In genomic region chr5:56471707-56472106, GRCh38 we compare ENCODE assay signal across 35 cellular contexts.
"Had no signal": no experiment of that assay in that cellular context is flagged by ENCODE, and none has a peak within 500 bp of the region (broad histone marks: within the 10 kb centered on the region; RNA-seq: fewer than 3 reads in every experiment).

No MANE protein-coding gene starts in this region.

- H3K27me3 Mint-ChIP-seq: activated B cell treated with CpG ODN at 0.5 μM for 24 hours; activated CD8-positive, alpha-beta T cell treated with anti-CD3 and anti-CD28 coated beads for 36 hours; activated naive CD4-positive, alpha-beta T cell treated with anti-CD3 and anti-CD28 coated beads, Interleukin-2, amount 50 U/mL, for 24 hours; activated naive CD8-positive, alpha-beta T cell treated with anti-CD3 and anti-CD28 coated beads for 36 hours; activated naive CD8-positive, alpha-beta T cell treated with anti-CD3 and anti-CD28 coated beads, Interleukin-2, amount 50 U/mL, for 24 hours; T-cell had no signal

- H3K4me3 Mint-ChIP-seq: activated B cell treated with CpG ODN at 0.5 μM for 24 hours; activated CD8-positive, alpha-beta T cell treated with anti-CD3 and anti-CD28 coated beads for 36 hours; activated naive CD4-positive, alpha-beta T cell treated with anti-CD3 and anti-CD28 coated beads for 36 hours; activated naive CD4-positive, alpha-beta T cell treated with anti-CD3 and anti-CD28 coated beads, Interleukin-2, amount 50 U/mL, for 24 hours; activated naive CD8-positive, alpha-beta T cell treated with anti-CD3 and anti-CD28 coated beads for 36 hours; activated naive CD8-positive, alpha-beta T cell treated with anti-CD3 and anti-CD28 coated beads, Interleukin-2, amount 50 U/mL, for 24 hours; activated T-helper 1 cell treated with anti-CD3 and anti-CD28 coated beads, Interleukin-12 subunit alpha, Interleukin-12 subunit beta, Interleukin-2, Interleukin-4 antibody, amounts not matched to agents 30 ng/mL and 10 ng/mL and 1 ng/mL, durations not matched to agents 14 hours and 24 hours and 36 hours; brain; central memory CD8-positive, alpha-beta T cell; effector memory CD8-positive, alpha-beta T cell; T-cell; T-helper 1 cell treated with Interleukin-12 subunit alpha and Interleukin-12 subunit beta and Interleukin-4 antibody, amounts not matched to agents 30 μg/mL and 1 μg/mL, for 36 hours; T-helper 2 cell treated with Interferon-gamma antibody and Interleukin-4, amounts not matched to agents 5 μg/mL and 100 μg/mL, for 36 hours had no signal

- H3K27me3 ChIP-seq: adrenal gland, breast epithelium, esophagus squamous epithelium, gastroesophageal sphincter, heart right ventricle had no signal

- H3K27ac ChIP-seq: adrenal gland, breast epithelium, epithelial cell of prostate, esophagus squamous epithelium, gastroesophageal sphincter, heart right ventricle, WERI-Rb-1 had no signal

- H3K9me3 ChIP-seq: adrenal gland, breast epithelium, esophagus squamous epithelium, gastroesophageal sphincter, heart right ventricle had no signal

- H3K4me1 ChIP-seq: breast epithelium had no signal

- DNase-seq: activated B cell treated with CpG ODN at 0.5 μM for 24 hours; activated CD4-positive, alpha-beta T cell treated with anti-CD3 and anti-CD28 coated beads for 48 hours; activated CD4-positive, alpha-beta T cell treated with anti-CD3 and anti-CD28 coated beads, Interleukin-2, amount 50 U/mL, for 1 hour; activated CD4-positive, alpha-beta T cell treated with anti-CD3 and anti-CD28 coated beads, Interleukin-2, amount 50 U/mL, for 48 hours; activated CD8-positive, alpha-beta memory T cell treated with anti-CD3 and anti-CD28 coated beads for 24 hours; activated CD8-positive, alpha-beta T cell treated with anti-CD3 and anti-CD28 coated beads for 36 hours; activated effector memory CD4-positive, alpha-beta T cell treated with anti-CD3 and anti-CD28 coated beads, Interleukin-2, amount 50 U/mL, for 16 hours; activated naive CD4-positive, alpha-beta T cell treated with anti-CD3 and anti-CD28 coated beads for 36 hours; activated naive CD8-positive, alpha-beta T cell treated with anti-CD3 and anti-CD28 coated beads for 36 hours; activated naive CD8-positive, alpha-beta T cell treated with anti-CD3 and anti-CD28 coated beads, Interleukin-2, amount 50 U/mL, for 24 hours; activated T-cell treated with anti-CD3 and anti-CD28 coated beads, Interleukin-2, amount 50 U/mL, for 48 hours; adrenal gland; amygdala; aorta; cortex of kidney; dermis blood vessel endothelial cell; effector CD4-positive, alpha-beta T cell; effector memory CD8-positive, alpha-beta T cell; esophagus squamous epithelium; foreskin melanocyte; heart right ventricle; T-cell; T1000; WERI-Rb-1 had no signal

- ATAC-seq: activated CD4-positive, CD25-positive, alpha-beta regulatory T cell treated with anti-CD3 and anti-CD28 coated beads, Interleukin-2, amount 50 U/mL, for 24 hours; activated CD8-positive, alpha-beta T cell treated with anti-CD3 and anti-CD28 coated beads for 36 hours; activated naive CD8-positive, alpha-beta T cell treated with anti-CD3 and anti-CD28 coated beads, Interleukin-2, amount 50 U/mL, for 24 hours; effector memory CD8-positive, alpha-beta T cell; gastroesophageal sphincter; heart right ventricle; T-cell had no signal

- H3K36me3 Mint-ChIP-seq: activated naive CD4-positive, alpha-beta T cell treated with anti-CD3 and anti-CD28 coated beads, Interleukin-2, amount 50 U/mL, for 24 hours; activated naive CD8-positive, alpha-beta T cell treated with anti-CD3 and anti-CD28 coated beads for 36 hours; brain had no signal

- H3K4me1 Mint-ChIP-seq: activated naive CD8-positive, alpha-beta T cell treated with anti-CD3 and anti-CD28 coated beads for 36 hours; activated naive CD8-positive, alpha-beta T cell treated with anti-CD3 and anti-CD28 coated beads, Interleukin-2, amount 50 U/mL, for 24 hours; central memory CD8-positive, alpha-beta T cell had no signal

- H3K4me3 ChIP-seq: adrenal gland, breast epithelium, esophagus squamous epithelium, gastroesophageal sphincter, heart right ventricle had no signal

- H3K27ac Mint-ChIP-seq: activated B cell treated with CpG ODN at 0.5 μM for 24 hours; activated CD8-positive, alpha-beta T cell treated with anti-CD3 and anti-CD28 coated beads for 36 hours; activated naive CD4-positive, alpha-beta T cell treated with anti-CD3 and anti-CD28 coated beads for 36 hours; activated naive CD4-positive, alpha-beta T cell treated with anti-CD3 and anti-CD28 coated beads, Interleukin-2, amount 50 U/mL, for 24 hours; activated naive CD8-positive, alpha-beta T cell treated with anti-CD3 and anti-CD28 coated beads for 36 hours; activated naive CD8-positive, alpha-beta T cell treated with anti-CD3 and anti-CD28 coated beads, Interleukin-2, amount 50 U/mL, for 24 hours; activated T-helper 1 cell treated with anti-CD3 and anti-CD28 coated beads, Interleukin-12 subunit alpha, Interleukin-12 subunit beta, Interleukin-2, Interleukin-4 antibody, amounts not matched to agents 30 ng/mL and 10 ng/mL and 1 ng/mL, durations not matched to agents 14 hours and 24 hours and 36 hours; activated T-helper 2 cell treated with anti-CD3 and anti-CD28 coated beads, Interferon-gamma antibody, Interleukin-2, Interleukin-4, amounts not matched to agents 10 μg/mL and 5 μg/mL and 100 μg/mL, durations not matched to agents 14 hours and 24 hours and 36 hours; effector memory CD8-positive, alpha-beta T cell; T-cell; T-helper 1 cell treated with Interleukin-12 subunit alpha and Interleukin-12 subunit beta and Interleukin-4 antibody, amounts not matched to agents 30 μg/mL and 1 μg/mL, for 36 hours; T-helper 2 cell treated with Interferon-gamma antibody and Interleukin-4, amounts not matched to agents 5 μg/mL and 100 μg/mL, for 36 hours had no signal

- H3K36me3 ChIP-seq: adrenal gland, breast epithelium, esophagus squamous epithelium, gastroesophageal sphincter, heart right ventricle, WERI-Rb-1 had no signal
